In the genomic region with DNA sequence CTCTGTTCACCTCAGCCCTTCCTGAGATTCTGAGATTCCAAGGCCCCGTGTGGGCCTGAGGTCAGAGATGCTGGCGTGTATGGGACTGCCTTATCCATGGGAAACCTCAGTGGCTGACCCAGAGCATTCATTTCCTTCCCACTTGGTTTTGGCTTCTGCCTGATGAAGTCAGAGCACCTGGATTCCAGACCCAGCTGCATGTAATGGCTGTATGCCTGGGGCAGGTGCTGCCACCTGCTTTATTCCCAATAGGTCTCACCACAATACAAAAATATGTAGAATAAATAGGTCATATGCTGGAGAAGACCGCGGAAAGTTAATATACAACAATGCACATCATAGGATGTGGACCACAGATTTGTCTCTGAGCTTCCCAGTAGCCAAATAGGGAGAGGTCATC, we compare ENCODE assay signal across 16 cellular contexts. TPM values are rescaled to one million over a fixed set of nuclear protein-coding genes. Genes with fewer than 3 reads are reported as not detected.
DNase-seq lines count a peak whose midpoint lies in the region; ATAC-seq and TF ChIP-seq lines count a peak whose summit lies in the region.
"Had no signal": no experiment of that assay in that cellular context is flagged by ENCODE, and none has a peak within 500 bp of the region (broad histone marks: within the 10 kb centered on the region; RNA-seq: fewer than 3 reads in every experiment).

No MANE protein-coding gene starts in this region.

- no TSS peak for BruUV-seq in PC-9 (replicated peaks; lab: Mats Ljungman, UMichigan)

- peak overlapping the region; percentile 88 for H3K4me2 ChIP-seq in BLaER1
- H3K4me2 ChIP-seq in PC-9, result no peak overlapping the region

- H3K27ac Mint-ChIP-seq in WTC11 (no peak overlapping the region), naive B cell (peak overlapping the region in 3 of 6 donors; percentile 30 to 39 (median 32))

- intact Hi-C loops in PC-9 (cut with micrococcal nuclease; ENCODE audit: unreplicated experiment), result loop anchor here (5.0 kb wide), 3 partner anchors 401 to 996 kb away; partner anchors contain the start of gene SLC4A8

- peaks cover 22% of the 10 kb centered on the region for H3K4me1 Mint-ChIP-seq in WTC11
- peaks cover 11 to 37% (median 13%) of the 10 kb centered on the region in 3 donors for H3K4me1 Mint-ChIP-seq in naive B cell

- H3K27ac ChIP-seq in BLaER1 (no peak overlapping the region), PC-9 (no peak overlapping the region)
- H3K27ac ChIP-seq: breast epithelium, suprapubic skin had no signal

- H3K9me3 Mint-ChIP-seq in WTC11 (no peaks in the 10 kb centered on the region), naive B cell (no peaks in the 10 kb centered on the region)

- no peak overlapping the region for H3K4me3 ChIP-seq in BLaER1
- no peak overlapping the region for H3K4me3 ChIP-seq in PC-9
- H3K4me3 ChIP-seq: breast epithelium, suprapubic skin had no signal

- H3K27me3 Mint-ChIP-seq in WTC11 (ENCODE audit: low read depth) (peaks cover 30% of the 10 kb centered on the region), naive B cell (peaks cover 9 to 25% (median 17%) of the 10 kb centered on the region in 3 donors)

- no peaks in the 10 kb centered on the region for H3K9me2 ChIP-seq in PC-9 (ENCODE audit: insufficient read depth)

- H3K4me3 Mint-ChIP-seq in WTC11 (peak overlapping the region; percentile 61), naive B cell (peak overlapping the region in 7 of 8 donors; percentile 19 to 85 (median 68))

- H3F3A ChIP-seq in PC-9 (ENCODE audit: insufficient read depth, low read depth), result no peaks in the 10 kb centered on the region

- H2AFZ ChIP-seq in PC-9, result no peak overlapping the region

- H3K27me3 ChIP-seq in BLaER1 (no peaks in the 10 kb centered on the region), PC-9 (ENCODE audit: insufficient read depth, low read depth) (peaks cover 18% of the 10 kb centered on the region)
- H3K27me3 ChIP-seq: breast epithelium had no signal

- H3K36me3 Mint-ChIP-seq in WTC11 (no peaks in the 10 kb centered on the region), naive B cell (no peaks in the 10 kb centered on the region)

- CTCF ChIA-PET in WTC11 (lab: Charles Lee) (interaction anchor here (1.0 to 4.6 kb wide), 11 partner anchors 9 to 402 kb away, joined by 3 to 67 read pairs (median 10); no protein-coding TSS in a partner anchor), PC-9 (lab: Charles Lee) (no interaction called here)

- H3K36me3 ChIP-seq in BLaER1 (no peaks in the 10 kb centered on the region), PC-9 (ENCODE audit: low read depth) (no peaks in the 10 kb centered on the region)
- H3K36me3 ChIP-seq: breast epithelium, suprapubic skin had no signal

- POLR2A ChIA-PET in WTC11 (lab: Charles Lee) (no interaction called here), PC-9 (lab: Charles Lee; ENCODE audit: unreplicated experiment) (no interaction called here)

- H4K20me1 ChIP-seq in BLaER1, result 0 out of 2 replicates have a peak, but pooled peaks cover 15% of the 10 kb centered on the region
- no peaks in the 10 kb centered on the region for H4K20me1 ChIP-seq in PC-9 (ENCODE audit: insufficient read depth)

- H3K9ac ChIP-seq in BLaER1, result no peak overlapping the region

- H3K79me2 ChIP-seq in PC-9 (ENCODE audit: low read depth), result no peaks in the 10 kb centered on the region

- H3K4me1 ChIP-seq in BLaER1 (peaks cover 62% of the 10 kb centered on the region), PC-9 (replicated peaks; ENCODE audit: insufficient read depth) (no peaks in the 10 kb centered on the region)

- TF ChIP-seq CTCF in WTC11 (IDR thresholded peaks at IDR 0.05) (no peak), PC-9 (conservative IDR thresholded peaks at IDR 0.05) (no peak)

- no peak for ATAC-seq in WTC11
- no peak for ATAC-seq in naive B cell (ENCODE audit: low read depth in 2 of 2)

- peak; percentile 63 for DNase-seq in COLO668 (lab: John Stamatoyannopoulos, UW; ENCODE audit: unreplicated experiment)
- no peak for DNase-seq in WTC11 (ENCODE audit: low spot score)
- DNase-seq in naive B cell, result no peak
- DNase-seq in PC-9, result no peak
- no peak for DNase-seq in AG08395 (ENCODE audit: low spot score)
- no peak for DNase-seq in NK-92 treated with Interleukin-12 subunit alpha and Interleukin-12 subunit beta, amount 100 ng/mL, for 24 hours (lab: John Stamatoyannopoulos, UW)
- DNase-seq: activated CD4-positive, CD25-positive, alpha-beta regulatory T cell; activated naive CD4-positive, alpha-beta T cell; DMS79 treated with DMSO at 0.1 percent for 48 hours; erythroblast; IMR-90; NCI-H2171 treated with DMSO at 0.1 percent for 48 hours; stimulated activated CD4-positive, alpha-beta T cell treated with anti-CD3 and anti-CD28 coated beads, Interleukin-4, amount 100 ng/mL, for 1 hour had no signal

- no peaks in the 10 kb centered on the region for H3K9me3 ChIP-seq in BLaER1
- no peaks in the 10 kb centered on the region for H3K9me3 ChIP-seq in PC-9 (ENCODE audit: insufficient read depth, low read depth)
- H3K9me3 ChIP-seq: breast epithelium, suprapubic skin had no signal

TF ChIP-seq in WTC11, 78 proteins besides CTCF, POLR2A, EP300 and RAD21 (continues in another document):
- TF ChIP-seq TEAD4 (CRISPR knock-in tag; IDR thresholded peaks at IDR 0.05) (no peak), USF2 (CRISPR knock-in tag; IDR thresholded peaks at IDR 0.05) (no peak), FOXK1 (CRISPR knock-in tag; IDR thresholded peaks at IDR 0.05) (no peak), JAZF1 (CRISPR knock-in tag; IDR thresholded peaks at IDR 0.05) (no peak), FOXP4 (CRISPR knock-in tag; IDR thresholded peaks at IDR 0.05) (no peak), KAT7 (CRISPR knock-in tag; IDR thresholded peaks at IDR 0.05; ENCODE audit: borderline replicate concordance) (no peak), EMX1 (CRISPR knock-in tag; IDR thresholded peaks at IDR 0.05) (no peak), MAX (CRISPR knock-in tag; IDR thresholded peaks at IDR 0.05) (no peak)
- TF ChIP-seq, protein P1, sequence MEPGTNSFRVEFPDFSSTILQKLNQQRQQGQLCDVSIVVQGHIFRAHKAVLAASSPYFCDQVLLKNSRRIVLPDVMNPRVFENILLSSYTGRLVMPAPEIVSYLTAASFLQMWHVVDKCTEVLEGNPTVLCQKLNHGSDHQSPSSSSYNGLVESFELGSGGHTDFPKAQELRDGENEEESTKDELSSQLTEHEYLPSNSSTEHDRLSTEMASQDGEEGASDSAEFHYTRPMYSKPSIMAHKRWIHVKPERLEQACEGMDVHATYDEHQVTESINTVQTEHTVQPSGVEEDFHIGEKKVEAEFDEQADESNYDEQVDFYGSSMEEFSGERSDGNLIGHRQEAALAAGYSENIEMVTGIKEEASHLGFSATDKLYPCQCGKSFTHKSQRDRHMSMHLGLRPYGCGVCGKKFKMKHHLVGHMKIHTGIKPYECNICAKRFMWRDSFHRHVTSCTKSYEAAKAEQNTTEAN (CRISPR knock-in tag; IDR thresholded peaks at IDR 0.05), result no peak

RNA-seq across cellular contexts. Expression of gene FIGNL2, which starts 25.6 kb away (rescaled TPM):
- total RNA-seq in WTC11 (2021) (9.9 to 10.3 TPM (median 10.0 TPM) in 3 replicates), PC-9 (2021) (not detected in 2 replicates)
- polyA plus RNA-seq in naive B cell (ENCODE audit: low read depth in 6 of 6), result under 1 TPM in 2 of 6 donors, not detected in 4; 0.06 to 0.11 TPM

Comparison
In these comparisons a context has a peak if more than half of its experiments do, and no peak if none do; other contexts are left out.
1. RNA of gene FIGNL2, which starts 25.6 kb away (total RNA-seq): 9.9 to 10.3 TPM in WTC11; not detected in PC-9; every median in the first group is over 10 times any median in the second.